ENCODE assay signal across 1 cellular context in genomic region chr16:66604376-66605176, GRCh38.
A peak's percentile ranks its signal among the peaks of the same experiment; 100 is the strongest.
TF ChIP-seq lines count a peak whose summit lies in the region.

Gene CMTM3 (plus strand): TSS chr16:66604704. CDS start chr16:66604806, 102 bp downstream.

TF ChIP-seq in K562, 482 proteins besides CTCF, POLR2A, EP300 and RAD21 (continued from another document):
- TF ChIP-seq RREB1 (CRISPR knock-in tag; IDR thresholded peaks at IDR 0.05) (no peak), EGR1 (conservative IDR thresholded peaks at IDR 0.05) (peak; percentile 63), HNRNPLL (IDR thresholded peaks at IDR 0.05; ENCODE audit: low read depth, low read length, poor library complexity, severe bottlenecking) (no peak), RBBP5 (IDR thresholded peaks at IDR 0.05; ENCODE audit: borderline replicate concordance, insufficient read depth, low read length, poor library complexity, severe bottlenecking) (peak; percentile 30), ZNF764 (CRISPR knock-in tag; IDR thresholded peaks at IDR 0.05; ENCODE audit: low read depth) (peak; percentile 76), ELF1 (tag; IDR thresholded peaks at IDR 0.05) (peak; percentile 65; the same call in 1 of the 2 replicates), VEZF1 (CRISPR knock-in tag; IDR thresholded peaks at IDR 0.05) (peak; percentile 88), NONO (IDR thresholded peaks at IDR 0.05; ENCODE audit: low read depth in 2 of 2, low read length in 1 of 2) (0 out of 4 replicates have a peak, but pooled peaks of 1 of the 2 experiments have one; percentile 51), YY1 (IDR thresholded peaks at IDR 0.05; ENCODE audit: borderline replicate concordance in 1 of 3, control insufficient read depth in 1 of 3, extremely low read depth in 1 of 3, insufficient read depth in 3 of 3, insufficient read length in 1 of 3, insufficient replicate concordance in 2 of 3, low read depth in 1 of 3, low read length in 2 of 3) (peak in 1 of 3 experiments; percentile 29), RB1 (IDR thresholded peaks at IDR 0.05; ENCODE audit: low read depth) (peak; percentile 87), KLF13 (tag; IDR thresholded peaks at IDR 0.05; ENCODE audit: borderline replicate concordance, low read depth) (0 out of 2 replicates have a peak, but pooled peaks have one; percentile 38), ZBTB7A (IDR thresholded peaks at IDR 0.05; ENCODE audit: borderline replicate concordance, control insufficient read depth, low read depth, low read length) (peak; percentile 98), ZFP91 (CRISPR knock-in tag; IDR thresholded peaks at IDR 0.05) (no peak), JUND (IDR thresholded peaks at IDR 0.05; ENCODE audit: borderline replicate concordance, low read depth, low read length) (0 out of 2 replicates have a peak, but pooled peaks have one; percentile 25), JUND (tag; IDR thresholded peaks at IDR 0.05; ENCODE audit: borderline replicate concordance, low read depth, low read length) (no peak; the same call in 2 of the 3 replicates), HNRNPH1 (optimal IDR thresholded peaks at IDR 0.05; ENCODE audit: low read depth, low read length) (no peak), CREM (IDR thresholded peaks at IDR 0.05; ENCODE audit: low read depth) (0 out of 2 replicates have a peak, but pooled peaks have one; percentile 30), SIRT6 (IDR thresholded peaks at IDR 0.05; ENCODE audit: low read depth, low read length) (no peak), ZFP36 (IDR thresholded peaks at IDR 0.05; ENCODE audit: low read depth, low read length, partially characterized antibody) (no peak), CTBP1 (IDR thresholded peaks at IDR 0.05; ENCODE audit: borderline replicate concordance) (0 out of 2 replicates have a peak, but pooled peaks have one; percentile 12), SMAD4 (CRISPR knock-in tag; conservative IDR thresholded peaks at IDR 0.05) (no peak), PCBP1 (IDR thresholded peaks at IDR 0.05; ENCODE audit: low read depth, low read length, poor library complexity, severe bottlenecking) (peak; percentile 44), KLF1 (tag; IDR thresholded peaks at IDR 0.05) (no peak), ZBTB11 (CRISPR knock-in tag; IDR thresholded peaks at IDR 0.05) (peak in 2 of 3 experiments; percentile 24 to 87; a peak in 2 of 6 replicates), NR1H2 (CRISPR knock-in tag; IDR thresholded peaks at IDR 0.05) (no peak), HEY1 (CRISPR knock-in tag; IDR thresholded peaks at IDR 0.05; ENCODE audit: borderline replicate concordance) (no peak), GTF2B (IDR thresholded peaks at IDR 0.05; ENCODE audit: extremely low read depth, insufficient read length) (no peak), SIN3B (IDR thresholded peaks at IDR 0.05; ENCODE audit: low read depth) (0 out of 2 replicates have a peak, but pooled peaks have one; percentile 25), UBTF (IDR thresholded peaks at IDR 0.05; ENCODE audit: borderline replicate concordance in 1 of 2, low read depth in 2 of 2, low read length in 2 of 2) (peak; percentile 55 to 69; a peak in 1 of 4 replicates), CBFA2T2 (conservative IDR thresholded peaks at IDR 0.05) (no peak), TBP (optimal IDR thresholded peaks at IDR 0.05; ENCODE audit: low read depth, low read length) (peak; percentile 36)
TF ChIP-seq in K562: peak in this region for 44.
